8 cellular contexts compared by ENCODE assay signal in the genomic region with DNA sequence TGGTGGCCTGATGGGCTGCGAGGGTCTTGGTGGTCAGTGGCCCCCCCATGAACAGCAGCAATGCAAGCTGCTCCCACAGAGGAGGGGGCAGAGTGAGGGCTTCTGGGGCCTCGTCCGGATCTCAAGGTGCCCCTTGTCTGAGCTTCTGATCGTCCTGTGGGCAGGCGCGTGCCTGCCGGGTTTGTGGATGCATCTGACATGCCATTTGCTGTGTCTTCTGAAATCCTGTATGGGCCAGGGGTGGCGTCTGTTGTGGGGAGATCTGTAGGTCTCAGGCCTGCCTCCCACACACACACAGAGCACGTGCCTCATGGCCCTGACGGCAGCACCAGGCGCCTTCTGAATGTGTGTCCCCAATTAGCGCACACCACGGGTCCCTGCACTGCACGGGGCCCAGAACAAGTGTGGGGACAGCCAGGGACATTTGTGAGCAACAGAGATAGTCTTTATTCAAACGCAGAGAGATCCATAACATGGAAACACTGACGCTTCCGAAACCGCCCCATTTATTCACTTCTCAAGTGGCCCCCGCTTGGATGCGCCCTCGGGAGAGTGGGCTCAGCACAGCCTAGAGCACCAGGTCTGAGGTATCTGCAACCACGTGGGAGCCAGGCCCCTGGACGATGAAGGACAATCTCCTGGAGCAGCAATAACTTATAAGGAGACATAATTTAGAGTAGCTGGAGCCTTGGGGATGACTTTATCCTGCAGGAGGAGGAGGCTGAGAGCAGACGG. TPM values are rescaled to one million over a fixed set of nuclear protein-coding genes. Genes with fewer than 3 reads are reported as not detected.
A peak's percentile ranks its signal among the peaks of the same experiment; 100 is the strongest.
DNase-seq lines count a peak whose midpoint lies in the region; ATAC-seq, FAIRE-seq and TF ChIP-seq lines count a peak whose summit lies in the region.

No MANE protein-coding gene starts in this region.

- no peak overlapping the region for H3K4me3 ChIP-seq in IMR-90 (ENCODE audit: insufficient read depth, low read depth, low read length)
- H3K4me3 ChIP-seq in neuron (ENCODE audit: low read length) = peak overlapping the region; percentile 42

- H3K27me3 ChIP-seq in IMR-90 (ENCODE audit: control insufficient read depth, insufficient read depth, low read length) (no peaks in the 10 kb centered on the region), neuron (ENCODE audit: insufficient read depth, low read length) (peaks cover 30% of the 10 kb centered on the region)

- H3K23ac ChIP-seq in IMR-90 (ENCODE audit: low read depth, low read length) = no peak overlapping the region

- H2AK5ac ChIP-seq in IMR-90 (ENCODE audit: low read depth, low read length) = peak overlapping the region; percentile 16; the same call in 1 of the 2 replicates

- H4K8ac ChIP-seq in IMR-90 (ENCODE audit: low read depth in 2 of 2, low read length in 2 of 2) = no peak overlapping the region; a peak in 1 of 4 replicates

- H2AFZ ChIP-seq in IMR-90 (replicated peaks; ENCODE audit: low read length, poor library complexity) (peak overlapping the region; percentile 93), neuron (ENCODE audit: low read depth, low read length) (peak overlapping the region; percentile 60)

- no peak for TF ChIP-seq CTCF in IMR-90 (conservative IDR thresholded peaks at IDR 0.05; ENCODE audit: low read depth, low read length)

- in situ Hi-C loops in IMR-90 (cut with MboI; ENCODE audit: low sequenced_read_pairs) = loop anchor here (5.0 to 25.0 kb wide), 2 partner anchors 56 to 471 kb away; no protein-coding TSS in a partner anchor

- H3K4ac ChIP-seq in IMR-90 (ENCODE audit: low read depth, low read length) = peak overlapping the region; percentile 0; the same call in 1 of the 2 replicates

- no peak overlapping the region for H3K9ac ChIP-seq in IMR-90 (ENCODE audit: low read depth, low read length)

- H3K14ac ChIP-seq in IMR-90 (replicated peaks; ENCODE audit: low read depth, low read length) = peak overlapping the region; percentile 51; the same call in 1 of the 2 replicates

- peak overlapping the region; percentile 38; the same call in 1 of the 2 replicates for H2BK20ac ChIP-seq in IMR-90 (ENCODE audit: low read depth, low read length)

- H3K4me1 ChIP-seq in IMR-90 (ENCODE audit: control insufficient read depth, insufficient read depth, low read length) = peaks cover 8% of the 10 kb centered on the region; the same call in 1 of the 2 replicates
- H3K4me1 ChIP-seq in neuron (ENCODE audit: insufficient read depth, low read length) = peaks cover 3% of the 10 kb centered on the region

- H2BK120ac ChIP-seq in IMR-90 (ENCODE audit: low read depth, low read length) = peak overlapping the region; percentile 79

- no peak overlapping the region; the same call in 2 of the 3 replicates for H2BK15ac ChIP-seq in IMR-90 (ENCODE audit: low read depth, low read length)

- dilution Hi-C loops in IMR-90 (cut with HindIII; ENCODE audit: low sequenced_read_pairs, unreplicated experiment) = no loop called here

- no peaks in the 10 kb centered on the region for H4K20me1 ChIP-seq in IMR-90 (ENCODE audit: insufficient read depth, low read length)

- H3K4me2 ChIP-seq in IMR-90 (ENCODE audit: low read depth, low read length) = no peak overlapping the region

- H3K27me3 Mint-ChIP-seq in central memory CD8-positive, alpha-beta T cell = no peaks in the 10 kb centered on the region

- no peak for TF ChIP-seq POLR2A in GM12891 (IDR thresholded peaks at IDR 0.05; ENCODE audit: low read depth, low read length)
- no peak for TF ChIP-seq POLR2A in IMR-90 (IDR thresholded peaks at IDR 0.05; ENCODE audit: low read depth, low read length)

- H3K36me3 Mint-ChIP-seq in central memory CD8-positive, alpha-beta T cell (ENCODE audit: insufficient read depth) = peaks cover 24% of the 10 kb centered on the region

- peak; percentile 61 for FAIRE-seq in GM12891 (lab: Jason Lieb, UNC)

- intact Hi-C loops in IMR-90 (cut with micrococcal nuclease) = loop anchor here (1.0 to 5.0 kb wide), 4 partner anchors 36 to 101 kb away; no protein-coding TSS in a partner anchor

- WGBS in IMR-90 (ENCODE audit: extremely low coverage in 2 of 2, insufficient read length in 1 of 2), 2 experiments = 81% methylated on average over 5 of the region's 24 CpGs; no CpG with 5 or more reads in 1 of the 2 experiments

- TF ChIP-seq RAD21 in IMR-90 (IDR thresholded peaks at IDR 0.05; ENCODE audit: low read length) = no peak

- peak overlapping the region; percentile 88 for H3K27ac Mint-ChIP-seq in central memory CD8-positive, alpha-beta T cell (ENCODE audit: low read depth)

- no peak overlapping the region for H3K18ac ChIP-seq in IMR-90 (ENCODE audit: low read depth, low read length)

- BruUV-seq in IMR-90 (replicated peaks; lab: Mats Ljungman, UMichigan) = no TSS peak

- H3K79me1 ChIP-seq in IMR-90 (ENCODE audit: low read depth in 1 of 2, low read length in 2 of 2) = peaks cover 0 to 5% of the 10 kb centered on the region in 2 experiments; a peak in 1 of 4 replicates

- peak overlapping the region; percentile 88 for H3K4me3 Mint-ChIP-seq in central memory CD8-positive, alpha-beta T cell

- ATAC-seq in IMR-90 (ENCODE audit: low read depth) (peak; percentile 8), HG02588 (IDR thresholded peaks at IDR 0.05; ENCODE audit: unreplicated experiment) (no peak)
- no peak for ATAC-seq in central memory CD8-positive, alpha-beta T cell (replicated peaks; ENCODE audit: extremely low read depth, poor library complexity, severe bottlenecking)

- peak overlapping the region; percentile 40; the same call in 1 of the 2 replicates for H4K91ac ChIP-seq in IMR-90 (ENCODE audit: insufficient read depth, low read depth, low read length)

- CTCF ChIA-PET in IMR-90 (lab: Yijun Ruan, JAX) = no interaction called here

- H2BK5ac ChIP-seq in IMR-90 (ENCODE audit: low read depth, low read length, poor library complexity, severe bottlenecking) = no peak overlapping the region

- H3K36me3 ChIP-seq in IMR-90 (ENCODE audit: control insufficient read depth, insufficient read depth, low read length) = peaks cover 22% of the 10 kb centered on the region; the same call in 1 of the 2 replicates
- H3K36me3 ChIP-seq in neuron (ENCODE audit: insufficient read depth, low read length) = peaks cover 2% of the 10 kb centered on the region

- no peaks in the 10 kb centered on the region for H3K9me3 Mint-ChIP-seq in central memory CD8-positive, alpha-beta T cell

- H2AK9ac ChIP-seq in IMR-90 (replicated peaks; ENCODE audit: low read depth, low read length, poor library complexity) = peak overlapping the region; percentile 42

- no peak for DNase-seq in GM12891 (ENCODE audit: insufficient read length, low spot score)
- no peak for DNase-seq in IMR-90
- no peak for DNase-seq in central memory CD8-positive, alpha-beta T cell (ENCODE audit: low spot score in 2 of 2)
- DNase-seq in DMS79 treated with DMSO at 0.1 percent for 48 hours (lab: John Stamatoyannopoulos, UW) = no peak
- DNase-seq in NCI-H2171 (lab: John Stamatoyannopoulos, UW) = no peak
- DNase-seq in stimulated activated CD4-positive, alpha-beta T cell treated with anti-CD3 and anti-CD28 coated beads, Interleukin-2, amount 100 ng/mL, for 48 hours = no peak

- peak overlapping the region; percentile 11; the same call in 1 of the 2 replicates for H4K5ac ChIP-seq in IMR-90 (ENCODE audit: low read depth, low read length)

- H3K9me1 ChIP-seq in IMR-90 (ENCODE audit: insufficient read depth, low read length) = peaks cover 3% of the 10 kb centered on the region; the same call in 1 of the 2 replicates

- H3K56ac ChIP-seq in IMR-90 (ENCODE audit: extremely low read depth, insufficient read depth, low read length) = no peak overlapping the region

- peaks cover 3% of the 10 kb centered on the region; the same call in 1 of the 2 replicates for H3K9me3 ChIP-seq in IMR-90 (ENCODE audit: control insufficient read depth, insufficient read depth, low read length)
- peaks cover 7% of the 10 kb centered on the region for H3K9me3 ChIP-seq in neuron (ENCODE audit: low read length)

- POLR2A ChIA-PET in IMR-90 (lab: Charles Lee; ENCODE audit: unreplicated experiment) = interaction anchor here (1.1 kb wide), 1 partner anchor 35 kb away, joined by 4 read pairs; no protein-coding TSS in a partner anchor

- H3K4me1 Mint-ChIP-seq in central memory CD8-positive, alpha-beta T cell = peaks cover 35% of the 10 kb centered on the region

- no peak overlapping the region for H3K27ac ChIP-seq in IMR-90 (ENCODE audit: insufficient read depth, low read length)

TF ChIP-seq in GM12891, 5 proteins besides CTCF, POLR2A, EP300 and RAD21:
- no peak for TF ChIP-seq POU2F2 (IDR thresholded peaks at IDR 0.05; ENCODE audit: low read depth, low read length)
- no peak for TF ChIP-seq SPI1 (IDR thresholded peaks at IDR 0.05; ENCODE audit: low read depth, low read length)
- no peak for TF ChIP-seq TAF1 (IDR thresholded peaks at IDR 0.05; ENCODE audit: low read depth, low read length)
- no peak for TF ChIP-seq POLR2AphosphoS5 (IDR thresholded peaks at IDR 0.05; ENCODE audit: low read depth, low read length)
- no peak for TF ChIP-seq PAX5 (IDR thresholded peaks at IDR 0.05; ENCODE audit: insufficient read depth, low read length, severe bottlenecking)

TF ChIP-seq in IMR-90, 13 proteins besides CTCF, POLR2A, EP300 and RAD21 (continues in another document):
- TF ChIP-seq RFX5 (IDR thresholded peaks at IDR 0.05; ENCODE audit: low read depth, low read length) (no peak), FOS (IDR thresholded peaks at IDR 0.05; ENCODE audit: low read depth, low read length) (no peak), SMC3 (IDR thresholded peaks at IDR 0.05; ENCODE audit: low read depth, low read length) (no peak), NFE2L2 (IDR thresholded peaks at IDR 0.05; ENCODE audit: low read depth, low read length) (no peak), CHD1 (IDR thresholded peaks at IDR 0.05; ENCODE audit: low read depth, low read length) (no peak)
- TF ChIP-seq, protein P1, sequence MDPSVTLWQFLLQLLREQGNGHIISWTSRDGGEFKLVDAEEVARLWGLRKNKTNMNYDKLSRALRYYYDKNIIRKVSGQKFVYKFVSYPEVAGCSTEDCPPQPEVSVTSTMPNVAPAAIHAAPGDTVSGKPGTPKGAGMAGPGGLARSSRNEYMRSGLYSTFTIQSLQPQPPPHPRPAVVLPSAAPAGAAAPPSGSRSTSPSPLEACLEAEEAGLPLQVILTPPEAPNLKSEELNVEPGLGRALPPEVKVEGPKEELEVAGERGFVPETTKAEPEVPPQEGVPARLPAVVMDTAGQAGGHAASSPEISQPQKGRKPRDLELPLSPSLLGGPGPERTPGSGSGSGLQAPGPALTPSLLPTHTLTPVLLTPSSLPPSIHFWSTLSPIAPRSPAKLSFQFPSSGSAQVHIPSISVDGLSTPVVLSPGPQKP (IDR thresholded peaks at IDR 0.05; ENCODE audit: borderline replicate concordance, low read depth, low read length) = no peak

RNA-seq across cellular contexts. Expression of a gene that starts 5.7 kb away (rescaled TPM):
- polyA plus RNA-seq in GM12891 (2012; ENCODE audit: low read depth, missing spikeins) = 2.4 TPM
- 21.1 and 21.7 TPM in 2 replicates for total RNA-seq in IMR-90 (2012; rRNA removed)
- 177 and 209 TPM in 2 replicates for polyA plus RNA-seq in IMR-90 (2012; rRNA removed)
- polyA plus RNA-seq in IMR-90 (2012; cell fraction: cytosol; rRNA removed) = 208 and 420 TPM in 2 replicates
- polyA plus RNA-seq in IMR-90 (2012; cell fraction: nucleus; rRNA removed; ENCODE audit: low replicate concordance) = 476 and 980 TPM in 2 replicates

RNA-seq across cellular contexts. Expression of a gene that starts 53.3 kb away (rescaled TPM):
- not detected for polyA plus RNA-seq in GM12891 (2012; ENCODE audit: low read depth, missing spikeins)
- total RNA-seq in IMR-90 (2012; rRNA removed) = under 0.01 TPM in 2 replicates
- polyA plus RNA-seq in IMR-90 (2012; rRNA removed) = 0.46 and 0.51 TPM in 2 replicates
- polyA plus RNA-seq in IMR-90 (2012; cell fraction: cytosol; rRNA removed) = 0.08 and 0.35 TPM in 2 replicates
- 0.96 and 1.3 TPM in 2 replicates for polyA plus RNA-seq in IMR-90 (2012; cell fraction: nucleus; rRNA removed; ENCODE audit: low replicate concordance)
